In genomic region chr6:11412011-11412424, GRCh38 we compare ENCODE assay signal across 8 cellular contexts.
DNase-seq lines count a peak whose midpoint lies in the region; ATAC-seq, FAIRE-seq and TF ChIP-seq lines count a peak whose summit lies in the region.
"Had no signal": no experiment of that assay in that cellular context is flagged by ENCODE, and none has a peak within 500 bp of the region (broad histone marks: within the 10 kb centered on the region; RNA-seq: fewer than 3 reads in every experiment).

No MANE protein-coding gene starts in this region.

- CTCF ChIA-PET in K562 (lab: Yijun Ruan, JAX; ENCODE audit: low intra/inter-chr PET ratio), result no interaction called here

- in situ Hi-C loops in K562 (cut with MboI), result no loop called here

- H3K36me3 Mint-ChIP-seq in osteocyte (ENCODE audit: unreplicated experiment), result no peaks in the 10 kb centered on the region

- H3K27me3 Mint-ChIP-seq in osteocyte (ENCODE audit: unreplicated experiment), result no peaks in the 10 kb centered on the region

- TF ChIP-seq POLR2A in K562 (conservative IDR thresholded peaks at IDR 0.05), result no peak
- no peak for TF ChIP-seq POLR2A in vagina (IDR thresholded peaks at IDR 0.05)

- peaks cover 7% of the 10 kb centered on the region for H3K4me1 Mint-ChIP-seq in osteocyte (ENCODE audit: unreplicated experiment)

- H3K4me1 ChIP-seq in K562 (replicated peaks in 1 of 2; ENCODE audit: control insufficient read depth in 2 of 2, insufficient read depth in 2 of 2, low read length in 2 of 2), result peaks cover 0 to 3% of the 10 kb centered on the region in 2 experiments; a peak in 1 of 5 replicates
- peaks cover 15% of the 10 kb centered on the region for H3K4me1 ChIP-seq in vagina

- WGBS in K562 (ENCODE audit: insufficient coverage, low coverage, missing lambda C conversion rate), result 0% methylated on average over 2 of the region's 2 CpGs

- H3K27me3 ChIP-seq in K562 (ENCODE audit: control insufficient read depth in 2 of 2, insufficient read depth in 2 of 2, low read length in 2 of 2), result no peaks in the 10 kb centered on the region
- H3K27me3 ChIP-seq in vagina, result no peaks in the 10 kb centered on the region

- no peak for FAIRE-seq in K562 (lab: Jason Lieb, UNC)

- POLR2A ChIA-PET in K562 (lab: Yijun Ruan, JAX), result interaction anchor here (1.1 kb wide), 1 partner anchor 15 kb away, joined by 3 read pairs; no protein-coding TSS in a partner anchor

- intact Hi-C loops in K562 (cut with micrococcal nuclease), result no loop called here
- intact Hi-C loops in vagina (cut with DNase I), result no loop called here

- no peaks in the 10 kb centered on the region for H4K20me1 ChIP-seq in K562 (replicated peaks; ENCODE audit: control insufficient read depth, insufficient read depth, low read length)

- no peak overlapping the region for H3K9ac ChIP-seq in K562 (ENCODE audit: insufficient read depth in 1 of 2, low read depth in 2 of 2, low read length in 2 of 2)

- H3K27ac ChIP-seq in K562 (ENCODE audit: extremely low read depth, low read depth, low read length) (no peak overlapping the region), vagina (no peak overlapping the region)

- H3K9me3 Mint-ChIP-seq in osteocyte (ENCODE audit: unreplicated experiment), result no peaks in the 10 kb centered on the region

- no peak overlapping the region for H3K4me3 Mint-ChIP-seq in osteocyte (ENCODE audit: unreplicated experiment)

- ATAC-seq in K562 (no peak), HG02610 (IDR thresholded peaks at IDR 0.05; ENCODE audit: unreplicated experiment) (no peak), GM21447 (IDR thresholded peaks at IDR 0.05; ENCODE audit: unreplicated experiment) (no peak)

- no peak overlapping the region for H3K4me3 ChIP-seq in K562
- no peak overlapping the region for H3K4me3 ChIP-seq in vagina

- no peaks in the 10 kb centered on the region for H3K9me1 ChIP-seq in K562 (ENCODE audit: control insufficient read depth, insufficient read depth, low read length)

- TF ChIP-seq RAD21 in K562 (CRISPR knock-in tag; conservative IDR thresholded peaks at IDR 0.05 in 1 of 2, IDR thresholded peaks at IDR 0.05 in 1 of 2), result no peak

- no peak for TF ChIP-seq EP300 in K562 (IDR thresholded peaks at IDR 0.05; ENCODE audit: low read length)

- BruUV-seq in K562 (replicated peaks; lab: Mats Ljungman, UMichigan), result no TSS peak

- DNase-seq in GM03348 (ENCODE audit: low spot score) (peak; percentile 54), NCI-H82 (lab: John Stamatoyannopoulos, UW) (peak; percentile 86), K562 (ENCODE audit: extremely low read depth in 1 of 4, low spot score in 3 of 4) (no peak), osteocyte (ENCODE audit: extremely low spot score, unreplicated experiment) (no peak), vagina (ENCODE audit: extremely low spot score in 2 of 2) (no peak)
- DNase-seq: stimulated activated naive CD4-positive, alpha-beta T cell had no signal

- H3K36me3 ChIP-seq in K562 (ENCODE audit: control insufficient read depth, insufficient read depth, low read length) (no peaks in the 10 kb centered on the region), vagina (no peaks in the 10 kb centered on the region)

- no peaks in the 10 kb centered on the region for H3K79me2 ChIP-seq in K562 (ENCODE audit: control insufficient read depth, insufficient read depth, low read length)

- peak overlapping the region; percentile 71 for H3K27ac Mint-ChIP-seq in osteocyte (ENCODE audit: unreplicated experiment)

- no peak overlapping the region for H2AFZ ChIP-seq in K562 (ENCODE audit: low read depth, low read length)

- no peaks in the 10 kb centered on the region for H3K9me3 ChIP-seq in K562 (replicated peaks; ENCODE audit: control insufficient read depth, insufficient read depth, low read depth, low read length)
- no peaks in the 10 kb centered on the region for H3K9me3 ChIP-seq in vagina

- TF ChIP-seq CTCF in K562 (IDR thresholded peaks at IDR 0.05 in 2 of 3, conservative IDR thresholded peaks at IDR 0.05 in 1 of 3; ENCODE audit: insufficient read depth in 2 of 3, low read depth in 1 of 3, low read length in 3 of 3) (no peak), osteocyte (IDR thresholded peaks at IDR 0.05) (no peak), vagina (IDR thresholded peaks at IDR 0.05) (no peak)

- H3K4me2 ChIP-seq in K562 (ENCODE audit: insufficient read depth, low read length), result no peak overlapping the region

TF ChIP-seq in K562, 482 proteins besides CTCF, POLR2A, EP300 and RAD21:
- TF ChIP-seq HNRNPUL1 (IDR thresholded peaks at IDR 0.05; ENCODE audit: low read length) (no peak), ATF3 (IDR thresholded peaks at IDR 0.05) (peak; percentile 31; the same call in 1 of the 2 replicates), ATF3 (CRISPR knock-in tag; conservative IDR thresholded peaks at IDR 0.05) (no peak)

Comparison
In these comparisons a context has a peak if more than half of its experiments do, and no peak if none do; other contexts are left out.
1. DNase-seq: peak in GM03348 (single experiment) and NCI-H82 (single experiment); none in K562 (0 of 4), osteocyte (single experiment) and vagina (0 of 2).